Comparison of ENCODE assay signal across 10 cellular contexts in genomic region chr9:129197978-129198736, GRCh38. TPM values are rescaled to one million over a fixed set of nuclear protein-coding genes. Genes with fewer than 3 reads are reported as not detected.
DNase-seq lines count a peak whose midpoint lies in the region; ATAC-seq and TF ChIP-seq lines count a peak whose summit lies in the region.
"Had no signal": no experiment of that assay in that cellular context is flagged by ENCODE, and none has a peak within 500 bp of the region (broad histone marks: within the 10 kb centered on the region; RNA-seq: fewer than 3 reads in every experiment).

No MANE protein-coding gene starts in this region.

- H3K36me3 ChIP-seq in BJ (ENCODE audit: control insufficient read depth, insufficient read depth, low read length) (no peaks in the 10 kb centered on the region), cardiac muscle cell (no peaks in the 10 kb centered on the region), BE2C (no peaks in the 10 kb centered on the region)

- CTCF ChIA-PET in BJ (lab: Yijun Ruan, JAX) (interaction anchor here (0.8 to 1.7 kb wide), 5 partner anchors 11 to 60 kb away, joined by 3 to 6 read pairs (median 3); no protein-coding TSS in a partner anchor), activated B cell treated with CpG ODN at 0.5 μM for 24 hours (lab: Charles Lee) (no interaction called here)

- peak overlapping the region; percentile 11 for H3K27ac Mint-ChIP-seq in activated B cell treated with CpG ODN at 0.5 μM for 24 hours

- H3K4me3 ChIP-seq in BJ (ENCODE audit: low read depth, low read length) (no peak overlapping the region), cardiac muscle cell (no peak overlapping the region), BE2C (ENCODE audit: low read depth, low read length) (no peak overlapping the region)

- no peaks in the 10 kb centered on the region for H3K4me1 Mint-ChIP-seq in activated B cell treated with CpG ODN at 0.5 μM for 24 hours

- TF ChIP-seq CTCF in BJ (IDR thresholded peaks at IDR 0.05; ENCODE audit: insufficient read depth, low read depth, low read length): peak; percentile 25; the same call in 1 of the 2 replicates
- TF ChIP-seq CTCF in activated B cell treated with CpG ODN at 0.5 μM for 24 hours (IDR thresholded peaks at IDR 0.05): no peak
- peak; percentile 8 for TF ChIP-seq CTCF in cardiac muscle cell (IDR thresholded peaks at IDR 0.05; ENCODE audit: low read depth, low read length)
- no peak for TF ChIP-seq CTCF in BE2C (IDR thresholded peaks at IDR 0.05; ENCODE audit: low read depth, low read length)

- H3K27me3 ChIP-seq in BJ (ENCODE audit: control insufficient read depth, insufficient read depth, low read length): peaks cover 11% of the 10 kb centered on the region
- no peaks in the 10 kb centered on the region for H3K27me3 ChIP-seq in cardiac muscle cell
- no peaks in the 10 kb centered on the region for H3K27me3 ChIP-seq in BE2C

- no peaks in the 10 kb centered on the region for H3K9me3 ChIP-seq in cardiac muscle cell (ENCODE audit: low read depth)
- H3K9me3 ChIP-seq in BE2C: peaks cover 3% of the 10 kb centered on the region; the same call in 1 of the 2 replicates

- intact Hi-C loops in activated B cell treated with CpG ODN at 0.5 μM for 24 hours (cut with micrococcal nuclease) (no loop called here), posterior vena cava (cut with DNase I) (no loop called here)

- no peak for ATAC-seq in activated B cell treated with CpG ODN at 0.5 μM for 24 hours (ENCODE audit: low read depth)

- POLR2A ChIA-PET in BJ (lab: Charles Lee) (interaction anchor here (0.6 kb wide), 1 partner anchor 253 kb away, joined by 3 read pairs; no protein-coding TSS in a partner anchor), activated B cell treated with CpG ODN at 0.5 μM for 24 hours (lab: Charles Lee) (interaction anchor here (0.5 kb wide), 1 partner anchor 70 kb away, joined by 4 read pairs; no protein-coding TSS in a partner anchor)

- H3K4me3 Mint-ChIP-seq in activated B cell treated with CpG ODN at 0.5 μM for 24 hours: no peak overlapping the region

- H3K27ac ChIP-seq in cardiac muscle cell: no peak overlapping the region

- H3K4me1 ChIP-seq in cardiac muscle cell (ENCODE audit: low read depth): no peaks in the 10 kb centered on the region
- H3K4me1 ChIP-seq in BE2C: no peaks in the 10 kb centered on the region

- DNase-seq in BJ (ENCODE audit: low read depth) (no peak), activated B cell treated with CpG ODN at 0.5 μM for 24 hours (no peak), cardiac muscle cell (ENCODE audit: low read depth in 1 of 2, low spot score in 1 of 2) (peak in 1 of 2 donors; percentile 93), posterior vena cava (ENCODE audit: low spot score) (peak; percentile 94), AML-193 (lab: John Stamatoyannopoulos, UW) (no peak), DMS 273 (lab: John Stamatoyannopoulos, UW; ENCODE audit: unreplicated experiment) (no peak), OCI-M2 (lab: John Stamatoyannopoulos, UW; ENCODE audit: unreplicated experiment) (no peak), BE2C (no peak)
- DNase-seq: activated T-cell treated with anti-CD3 and anti-CD28 coated beads for 4 hours, COR-L47 had no signal

- H3K36me3 Mint-ChIP-seq in activated B cell treated with CpG ODN at 0.5 μM for 24 hours (ENCODE audit: low read depth): no peaks in the 10 kb centered on the region

- no peaks in the 10 kb centered on the region for H3K9me3 Mint-ChIP-seq in activated B cell treated with CpG ODN at 0.5 μM for 24 hours

- H3K27me3 Mint-ChIP-seq in activated B cell treated with CpG ODN at 0.5 μM for 24 hours: peaks cover 26% of the 10 kb centered on the region

RNA-seq across cellular contexts. Expression of gene IER5L, which starts 20.1 kb away (rescaled TPM):
- polyA plus RNA-seq in BJ (2011; rRNA removed): 7.3 and 8.7 TPM in 2 replicates
- polyA minus RNA-seq in BJ (2011; rRNA and poly(A)+ RNA removed): 8.4 and 12.2 TPM in 2 replicates
- total RNA-seq in activated B cell treated with CpG ODN at 0.5 μM for 24 hours: 1.9 and 2.1 TPM in 2 replicates
- total RNA-seq in cardiac muscle cell: 51.7 and 77.4 TPM in 2 replicates
- 21.5 and 38.5 TPM in 2 replicates for polyA plus RNA-seq in cardiac muscle cell
- 10 to 100 TPM; 23.5 to 35.0 TPM for total RNA-seq in posterior vena cava
- polyA plus RNA-seq in BE2C (2012; ENCODE audit: insufficient read depth, insufficient read length, low read depth): 38.6 TPM

Comparison
In these comparisons a context has a peak if more than half of its experiments do, and no peak if none do; other contexts are left out.
1. CTCF ChIP-seq: peak in BJ (single experiment) and cardiac muscle cell (single experiment); none in activated B cell treated with CpG ODN at 0.5 μM for 24 hours (single experiment) and BE2C (single experiment).